Comparison of ENCODE assay signal across 7 cellular contexts in genomic region chr20:63434599-63435378, GRCh38. TPM values are rescaled to one million over a fixed set of nuclear protein-coding genes. Genes with fewer than 3 reads are reported as not detected.
DNase-seq lines count a peak whose midpoint lies in the region; ATAC-seq, FAIRE-seq and TF ChIP-seq lines count a peak whose summit lies in the region.

No MANE protein-coding gene starts in this region.

- H3K27ac Mint-ChIP-seq in astrocyte (ENCODE audit: unreplicated experiment) = no peak overlapping the region

- H3K27me3 ChIP-seq in astrocyte (ENCODE audit: insufficient read depth, low read length) = no peaks in the 10 kb centered on the region

- no peak overlapping the region for H3K4me2 ChIP-seq in astrocyte (ENCODE audit: low read length)

- peak; percentile 74 for DNase-seq in NB4 (ENCODE audit: low read depth)
- peak; percentile 55 for DNase-seq in T-helper 9 cell
- DNase-seq in astrocyte (ENCODE audit: low read depth) = peak; percentile 11
- DNase-seq in hypothalamus (lab: John Stamatoyannopoulos, UW) = peak in 40 of 51 donors; percentile 8 to 75 (median 52)
- DNase-seq in stimulated activated CD4-positive, alpha-beta T cell treated with anti-CD3 and anti-CD28 coated beads, Interleukin-12 subunit alpha, Interleukin-12 subunit beta, amount 100 ng/mL, for 4 hours = peak; percentile 62

- H3K4me3 ChIP-seq in NB4 (ENCODE audit: low read depth, low read length) (no peak overlapping the region), astrocyte (ENCODE audit: insufficient read depth, low read depth, low read length) (no peak overlapping the region)

- H3K27ac ChIP-seq in astrocyte (ENCODE audit: low read depth, low read length) = no peak overlapping the region

- no peak overlapping the region for H2AFZ ChIP-seq in astrocyte (ENCODE audit: low read depth, low read length)

- H3K36me3 Mint-ChIP-seq in astrocyte (ENCODE audit: low read depth, unreplicated experiment) = no peaks in the 10 kb centered on the region

- H3K4me1 Mint-ChIP-seq in astrocyte (ENCODE audit: low read depth, unreplicated experiment) = no peaks in the 10 kb centered on the region

- no peak overlapping the region for H3K4me3 Mint-ChIP-seq in astrocyte (ENCODE audit: unreplicated experiment)

- no peaks in the 10 kb centered on the region for H3K4me1 ChIP-seq in astrocyte (ENCODE audit: insufficient read depth, low read length)

- H3K9me3 Mint-ChIP-seq in astrocyte (ENCODE audit: unreplicated experiment) = peaks cover 2% of the 10 kb centered on the region

- H3K27me3 Mint-ChIP-seq in astrocyte (ENCODE audit: low read depth, unreplicated experiment) = peaks cover 11% of the 10 kb centered on the region

- H3K9ac ChIP-seq in astrocyte (ENCODE audit: low read length) = no peak overlapping the region

- peak; percentile 86 for TF ChIP-seq CTCF in GM12873 (IDR thresholded peaks at IDR 0.05; ENCODE audit: insufficient read depth, low read depth, low read length, missing control alignments)
- peak; percentile 89 for TF ChIP-seq CTCF in NB4 (IDR thresholded peaks at IDR 0.05; ENCODE audit: low read depth, low read length)
- peak; percentile 58 for TF ChIP-seq CTCF in astrocyte (IDR thresholded peaks at IDR 0.05; ENCODE audit: insufficient read depth, low read depth, low read length)

- H3K36me3 ChIP-seq in astrocyte (ENCODE audit: insufficient read depth, low read length) = no peaks in the 10 kb centered on the region

- no peak for ATAC-seq in GM18858 (IDR thresholded peaks at IDR 0.05; ENCODE audit: unreplicated experiment)

- no peaks in the 10 kb centered on the region for H3K9me3 ChIP-seq in astrocyte (ENCODE audit: insufficient read depth, low read depth, low read length)

- H4K20me1 ChIP-seq in astrocyte (ENCODE audit: insufficient read depth, low read length) = no peaks in the 10 kb centered on the region

- FAIRE-seq in astrocyte (lab: Jason Lieb, UNC) = peak; percentile 88

- no peak for TF ChIP-seq POLR2A in NB4 (IDR thresholded peaks at IDR 0.05; ENCODE audit: extremely low read depth, insufficient read length)

- no peaks in the 10 kb centered on the region for H3K79me2 ChIP-seq in astrocyte (ENCODE audit: insufficient read depth, low read length)

RNA-seq across cellular contexts. Expression of gene KCNQ2, which starts 37.7 kb away (rescaled TPM):
- 11.5 and 11.9 TPM in 2 replicates for total RNA-seq in astrocyte

Comparison
In these comparisons a context has a peak if more than half of its experiments do, and no peak if none do; other contexts are left out.
1. DNase-seq: peak in every context shown above with its lines; median percentile 74 in NB4; 62 in stimulated activated CD4-positive, alpha-beta T cell treated with anti-CD3 and anti-CD28 coated beads, Interleukin-12 subunit alpha, Interleukin-12 subunit beta, amount 100 ng/mL, for 4 hours; 55 in T-helper 9 cell; 52 in hypothalamus; 11 in astrocyte.